Comparison of ENCODE assay signal across 10 cellular contexts in genomic region chr10:45581497-45582385, GRCh38.
DNase-seq lines count a peak whose midpoint lies in the region; ATAC-seq, FAIRE-seq and TF ChIP-seq lines count a peak whose summit lies in the region.
"Had no signal": no experiment of that assay in that cellular context is flagged by ENCODE, and none has a peak within 500 bp of the region (broad histone marks: within the 10 kb centered on the region; RNA-seq: fewer than 3 reads in every experiment).

No MANE protein-coding gene starts in this region.

- H3K27ac ChIP-seq in BLaER1 (peak overlapping the region; percentile 14; the same call in 1 of the 2 replicates), hepatocyte (no peak overlapping the region)
- H3K27ac ChIP-seq: HL-60 had no signal

- ATAC-seq in activated naive CD4-positive, alpha-beta T cell treated with anti-CD3 and anti-CD28 coated beads, Interleukin-2, amount 50 U/mL, for 72 hours: peak; percentile 51 to 79

- no peaks in the 10 kb centered on the region for H3K9me2 ChIP-seq in hepatocyte (replicated peaks; ENCODE audit: insufficient read depth)

- H3K4me3 ChIP-seq in BLaER1 (no peak overlapping the region), hepatocyte (no peak overlapping the region)

- H3K4me2 ChIP-seq in BLaER1 (peak overlapping the region; percentile 92), hepatocyte (no peak overlapping the region)

- TF ChIP-seq POLR2A in GM12892 (IDR thresholded peaks at IDR 0.05; ENCODE audit: low read depth, low read length): no peak

- H3K27me3 ChIP-seq in BLaER1 (no peaks in the 10 kb centered on the region), hepatocyte (no peaks in the 10 kb centered on the region)

- H3K9me3 Mint-ChIP-seq in activated naive CD4-positive, alpha-beta T cell treated with anti-CD3 and anti-CD28 coated beads, Interleukin-2, amount 50 U/mL, for 72 hours: peaks cover 5% of the 10 kb centered on the region in 2 donors

- DNase-seq in GM12892 (ENCODE audit: insufficient read length) (no peak), T1000 (lab: John Stamatoyannopoulos, UW) (no peak), NCI-H1105 treated with DMSO at 0.1 percent for 48 hours (lab: John Stamatoyannopoulos, UW) (no peak), hepatocyte (ENCODE audit: low spot score) (no peak)
- peak in 1 of 2 donors; percentile 27 for DNase-seq in activated naive CD4-positive, alpha-beta T cell treated with anti-CD3 and anti-CD28 coated beads, Interleukin-2, amount 50 U/mL, for 72 hours (ENCODE audit: low spot score in 2 of 2)
- DNase-seq in activated effector memory CD4-positive, alpha-beta T cell treated with anti-CD3 and anti-CD28 coated beads, Interleukin-2, amount 50 U/mL, for 16 hours: no peak
- DNase-seq: lower lobe of right lung had no signal

- no peak for TF ChIP-seq CTCF in hepatocyte (IDR thresholded peaks at IDR 0.05; ENCODE audit: poor library complexity)

- H4K20me1 ChIP-seq in BLaER1 (no peaks in the 10 kb centered on the region), hepatocyte (ENCODE audit: insufficient read depth, poor library complexity, severe bottlenecking) (no peaks in the 10 kb centered on the region)

- H3K36me3 Mint-ChIP-seq in activated naive CD4-positive, alpha-beta T cell treated with anti-CD3 and anti-CD28 coated beads, Interleukin-2, amount 50 U/mL, for 72 hours: peaks cover 1 to 2% of the 10 kb centered on the region in 2 donors

- H3K36me3 ChIP-seq in BLaER1 (no peaks in the 10 kb centered on the region), hepatocyte (replicated peaks; ENCODE audit: insufficient read depth, low read depth) (no peaks in the 10 kb centered on the region)
- H3K36me3 ChIP-seq: lower lobe of right lung had no signal

- H3K79me2 ChIP-seq in hepatocyte: peaks cover 51% of the 10 kb centered on the region

- H3K27ac Mint-ChIP-seq in activated naive CD4-positive, alpha-beta T cell treated with anti-CD3 and anti-CD28 coated beads, Interleukin-2, amount 50 U/mL, for 72 hours: peak overlapping the region; percentile 61 to 91

- FAIRE-seq in GM12892 (lab: Jason Lieb, UNC) (peak; percentile 66), islet of Langerhans (lab: Jason Lieb, UNC) (peak; percentile 51)

- H3K9me3 ChIP-seq in BLaER1 (peaks cover 14% of the 10 kb centered on the region), hepatocyte (ENCODE audit: low read depth) (no peaks in the 10 kb centered on the region)
- H3K9me3 ChIP-seq: lower lobe of right lung had no signal

- H3K9ac ChIP-seq in BLaER1: peak overlapping the region; percentile 72; the same call in 1 of the 2 replicates

- no peak overlapping the region for H2AFZ ChIP-seq in hepatocyte

- peaks cover 32% of the 10 kb centered on the region for H3K4me1 ChIP-seq in BLaER1
- H3K4me1 ChIP-seq in hepatocyte (ENCODE audit: insufficient read depth): peaks cover 4% of the 10 kb centered on the region

- 73% methylated on average over 3 of the region's 3 CpGs for WGBS in hepatocyte (ENCODE audit: low lambda C conversion rate, missing lambda C conversion rate)
